Comparison of ENCODE assay signal across 8 cellular contexts in genomic region chr2:131682122-131682944, GRCh38.
DNase-seq lines count a peak whose midpoint lies in the region; ATAC-seq and TF ChIP-seq lines count a peak whose summit lies in the region.

No MANE protein-coding gene starts in this region.

- intact Hi-C loops in dorsolateral prefrontal cortex (cut with DNase I): loop anchor here in 1 of 2 donors (5.0 kb wide), 1 partner anchor 120 kb away; no protein-coding TSS in a partner anchor
- intact Hi-C loops in lower leg skin (cut with DNase I; ENCODE audit: low total_unique reads): no loop called here

- ATAC-seq in GM19035 (IDR thresholded peaks at IDR 0.05; ENCODE audit: unreplicated experiment) (peak; percentile 98), HG03280 (IDR thresholded peaks at IDR 0.05; ENCODE audit: unreplicated experiment) (peak; percentile 99)

- 0% methylated on average over 38 to 45 of the region's 51 CpGs for WGBS in lower leg skin, 2 donors

- peak overlapping the region in 54 of 59 donors; percentile 11 to 91 (median 72) for H3K27ac ChIP-seq in dorsolateral prefrontal cortex

- H3K27me3 ChIP-seq in dorsolateral prefrontal cortex: peaks cover 0 to 3% (median 0%) of the 10 kb centered on the region in 45 donors

- peak overlapping the region; percentile 52 to 93 (median 76) for H3K4me3 ChIP-seq in dorsolateral prefrontal cortex
- H3K4me3 ChIP-seq in lower leg skin (ENCODE audit: low read depth, poor library complexity, severe bottlenecking): peak overlapping the region; percentile 66

- DNase-seq in AML-193 (lab: John Stamatoyannopoulos, UW): peak; percentile 45 to 59
- DNase-seq in NCI-H524 (lab: John Stamatoyannopoulos, UW): peak; percentile 40 to 86
- DNase-seq in activated CD4-positive, alpha-beta T cell treated with anti-CD3 and anti-CD28 coated beads, Interleukin-2, amount 50 U/mL, for 48 hours: peak; percentile 80 to 86
- DNase-seq in dorsolateral prefrontal cortex: peak; percentile 79 to 92 (median 90)
- DNase-seq in lower leg skin (ENCODE audit: low spot score in 2 of 2): peak; percentile 82 to 96
- peak; percentile 61 to 78 for DNase-seq in stimulated activated CD4-positive, alpha-beta T cell treated with anti-CD3 and anti-CD28 coated beads, Interleukin-4, amount 100 ng/mL, for 48 hours (ENCODE audit: low read depth in 2 of 2)

- no peak for TF ChIP-seq POLR2A in lower leg skin (IDR thresholded peaks at IDR 0.05)

- TF ChIP-seq CTCF in dorsolateral prefrontal cortex (IDR thresholded peaks at IDR 0.05 in 54 of 56, conservative IDR thresholded peaks at IDR 0.05 in 2 of 56; ENCODE audit: low read depth in 1 of 56, partially characterized antibody in 56 of 56): peak in 48 of 56 donors; percentile 11 to 65 (median 38)
- TF ChIP-seq CTCF in lower leg skin (IDR thresholded peaks at IDR 0.05): no peak

Comparison
In these comparisons a context has a peak if more than half of its experiments do, and no peak if none do; other contexts are left out.
1. Peak in every context shown above with its lines: DNase-seq, ATAC-seq, H3K4me3 ChIP-seq and H3K27ac ChIP-seq.
2. CTCF ChIP-seq: peak in dorsolateral prefrontal cortex (48 of 56); none in lower leg skin (0 of 3).